ENCODE assay signal across 8 cellular contexts in the genomic region with DNA sequence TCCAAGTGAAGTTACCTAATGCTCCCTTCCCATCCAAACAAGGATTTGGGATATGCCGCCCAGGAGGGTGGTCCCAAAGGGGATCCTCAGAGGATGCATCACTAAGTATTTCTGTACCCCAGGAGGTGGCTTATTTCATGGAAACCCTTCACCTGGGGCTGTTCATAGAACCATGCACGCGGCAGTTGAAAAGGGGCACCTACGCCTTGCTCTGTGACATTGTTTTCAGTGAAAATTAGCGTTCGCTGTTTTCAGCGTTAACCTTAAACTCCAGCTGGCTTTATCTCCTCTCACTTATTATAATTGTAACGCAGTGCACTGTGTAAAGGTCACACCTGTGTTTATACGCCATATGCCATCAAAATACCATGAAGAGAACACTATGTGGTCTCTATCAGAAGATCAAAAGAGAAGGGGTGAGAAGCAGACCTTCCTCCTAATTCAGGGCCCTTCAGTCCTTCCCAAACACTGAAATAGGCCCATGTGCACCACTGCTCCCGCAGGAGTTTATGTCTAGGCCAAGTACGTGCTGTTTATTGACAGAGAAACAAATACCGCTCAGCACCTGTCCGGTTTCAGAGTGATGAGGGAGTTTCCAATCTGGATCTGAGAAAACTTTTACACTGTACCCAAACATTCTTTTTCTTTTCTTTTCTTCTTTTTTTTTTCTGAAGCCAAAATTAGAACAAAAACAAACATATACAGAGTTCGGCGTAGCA.
DNase-seq lines count a peak whose midpoint lies in the region; ATAC-seq lines count a peak whose summit lies in the region.

No MANE protein-coding gene starts in this region.

- peak; percentile 12 for ATAC-seq in GM18498 (IDR thresholded peaks at IDR 0.05; ENCODE audit: unreplicated experiment)
- peak; percentile 6 for ATAC-seq in HG02610 (IDR thresholded peaks at IDR 0.05; ENCODE audit: unreplicated experiment)

- H3K27me3 ChIP-seq in muscle layer of duodenum (ENCODE audit: low read depth, low read length), result no peaks in the 10 kb centered on the region

- peaks cover 14 to 22% of the 10 kb centered on the region in 2 donors for H3K4me1 ChIP-seq in muscle layer of duodenum (ENCODE audit: control insufficient read depth in 1 of 2, insufficient read depth in 2 of 2, low read length in 2 of 2)

- no peaks in the 10 kb centered on the region for H3K9me3 ChIP-seq in muscle layer of duodenum (ENCODE audit: control insufficient read depth in 1 of 2, low read length in 2 of 2)

- DNase-seq in RPMI8226 (peak; percentile 82), NOMO-1 treated with dmso at 0.1 percent for 144 hours (lab: John Stamatoyannopoulos, UW; ENCODE audit: unreplicated experiment) (no peak), midbrain (lab: John Stamatoyannopoulos, UW) (no peak), nucleus accumbens (lab: John Stamatoyannopoulos, UW) (no peak), kidney glomerular epithelial cell (lab: John Stamatoyannopoulos, UW) (no peak)

- no peaks in the 10 kb centered on the region for H3K36me3 ChIP-seq in muscle layer of duodenum (ENCODE audit: control insufficient read depth in 1 of 2, insufficient read depth in 2 of 2, low read length in 2 of 2)

- H3K4me3 ChIP-seq in muscle layer of duodenum (ENCODE audit: low read depth in 1 of 2, low read length in 2 of 2), result no peak overlapping the region

- H3K27ac ChIP-seq in muscle layer of duodenum (ENCODE audit: low read length), result peak overlapping the region; percentile 37
